10 cellular contexts compared by ENCODE assay signal in the genomic region with DNA sequence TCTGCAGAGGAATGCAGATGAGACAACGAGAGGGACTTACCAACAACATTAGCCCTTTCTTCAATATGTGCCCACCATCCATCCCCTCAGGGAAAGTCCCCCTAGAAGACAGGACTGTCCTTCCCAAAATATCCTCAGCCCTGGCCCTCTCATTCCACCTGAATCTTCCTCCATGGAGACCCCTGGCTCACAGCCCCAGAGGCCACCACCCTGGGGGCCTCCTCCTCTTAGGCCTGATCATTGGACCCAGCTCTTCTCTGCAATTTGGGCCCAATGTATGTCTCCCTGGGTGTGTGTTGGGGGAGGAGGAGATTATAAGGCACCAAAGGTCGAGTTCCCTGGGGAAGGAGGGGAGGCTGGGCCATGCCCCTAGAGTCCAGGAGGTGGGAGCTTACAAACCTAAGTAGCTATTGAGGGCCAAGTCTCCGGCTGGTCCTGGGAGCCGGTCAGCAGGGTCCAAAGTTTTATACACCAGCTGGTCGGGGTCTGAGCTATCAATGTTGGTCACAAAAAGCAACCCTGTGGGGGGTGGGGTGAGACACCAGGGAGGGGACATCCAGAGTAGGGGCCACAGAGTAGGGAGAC.
"Had no signal": no experiment of that assay in that cellular context is flagged by ENCODE, and none has a peak within 500 bp of the region (broad histone marks: within the 10 kb centered on the region; RNA-seq: fewer than 3 reads in every experiment).

No MANE protein-coding gene starts in this region.

- H3K4me1 ChIP-seq: adrenal gland had no signal

- DNase-seq: activated CD4-positive, alpha-beta T cell treated with anti-CD3 and anti-CD28 coated beads for 48 hours; activated CD8-positive, alpha-beta memory T cell treated with anti-CD3 and anti-CD28 coated beads, Interleukin-2, amount 50 U/mL, for 48 hours; activated CD8-positive, alpha-beta T cell treated with anti-CD3 and anti-CD28 coated beads, Interleukin-2, amount 10 ng/mL, durations not matched to agents 7 days and 5 days; activated naive CD4-positive, alpha-beta T cell treated with anti-CD3 and anti-CD28 coated beads for 36 hours; erythroblast; glutamatergic neuron; stimulated activated CD4-positive, alpha-beta T cell treated with anti-CD3 and anti-CD28 coated beads, Interleukin-2, amount 100 ng/mL, for 24 hours; stimulated activated naive B cell treated with anti-CD40 and anti-IgM and Interleukin-4, amounts not matched to agents 10 μg/mL and 1 μg/mL and 100 μg/mL, for 72 hours had no signal

- H3K27ac ChIP-seq: adrenal gland had no signal

- ATAC-seq: activated CD8-positive, alpha-beta T cell treated with anti-CD3 and anti-CD28 coated beads, Interleukin-2, amount 10 ng/mL, durations not matched to agents 7 days and 5 days; left lobe of liver; stimulated activated naive B cell treated with anti-CD40 and anti-IgM and Interleukin-4, amounts not matched to agents 10 μg/mL and 1 μg/mL and 100 μg/mL, for 72 hours had no signal

- H3K9me3 ChIP-seq: adrenal gland had no signal

- H3K27me3 ChIP-seq: adrenal gland had no signal

- H3K4me3 ChIP-seq: adrenal gland had no signal

- H3K36me3 ChIP-seq: adrenal gland had no signal
